In the genomic region with DNA sequence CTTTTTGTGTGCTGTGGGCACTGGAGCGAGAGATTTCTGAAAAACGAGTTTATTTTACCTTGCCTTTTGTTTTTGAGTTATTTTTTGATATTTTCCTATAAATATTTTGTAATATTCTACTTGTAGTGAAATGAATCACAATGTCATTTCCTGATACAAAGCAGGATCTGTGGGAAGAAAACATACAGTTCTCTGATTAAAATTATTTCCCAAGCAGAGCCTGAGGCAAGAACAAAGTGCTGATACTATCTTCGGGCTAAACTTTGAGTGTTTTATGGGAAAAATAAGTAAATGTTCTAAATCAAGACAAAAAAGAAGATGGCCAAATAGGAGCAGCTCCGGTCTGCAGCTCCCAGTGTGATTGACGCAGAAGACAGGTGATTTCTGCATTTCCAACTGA, we compare ENCODE assay signal across 8 cellular contexts. TPM values are rescaled to one million over a fixed set of nuclear protein-coding genes. Genes with fewer than 3 reads are reported as not detected.
"Had no signal": no experiment of that assay in that cellular context is flagged by ENCODE, and none has a peak within 500 bp of the region (broad histone marks: within the 10 kb centered on the region; RNA-seq: fewer than 3 reads in every experiment).

No MANE protein-coding gene starts in this region.

- H3K4me3 ChIP-seq: GM23248, HAP-1 had no signal

- ATAC-seq: HCT116 had no signal

- H3K4me3 Mint-ChIP-seq: HFFc6 had no signal

- DNase-seq: GM23248, GOT3, H7, HFFc6, IMR-90 had no signal

- H3K9me3 ChIP-seq: HAP-1 had no signal

- H3K9ac ChIP-seq: GM23248 had no signal

- H2AFZ ChIP-seq: GM23248 had no signal

- H3K36me3 ChIP-seq: HAP-1 had no signal

- H3K27ac Mint-ChIP-seq: HFFc6 had no signal

- H3K27ac ChIP-seq: GM23248 had no signal

- H3K4me1 ChIP-seq: HAP-1 had no signal

RNA-seq across cellular contexts. Expression of a gene that starts 33.7 kb away (rescaled TPM):
- total RNA-seq: HT-29 had no signal
